In the genomic region with DNA sequence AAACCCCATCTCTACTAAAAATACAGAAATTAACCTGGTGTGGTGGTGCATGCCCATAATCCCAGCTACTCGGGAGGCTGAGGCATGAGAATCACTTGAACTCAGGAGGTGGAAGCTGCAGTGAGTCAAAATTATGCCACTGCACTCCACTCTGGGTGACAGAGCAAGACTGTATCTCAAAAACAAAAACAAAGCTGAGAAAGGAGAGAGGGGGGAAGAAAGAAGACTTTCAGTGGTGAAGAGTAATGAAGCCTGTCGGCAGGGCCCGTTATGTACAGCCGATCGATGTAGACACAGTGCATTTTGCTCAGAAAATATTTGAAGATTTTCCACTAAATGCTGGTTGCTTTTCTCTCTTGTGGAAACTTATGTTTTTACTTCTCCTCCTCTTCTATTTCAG, we compare ENCODE assay signal across 19 cellular contexts. TPM values are rescaled to one million over a fixed set of nuclear protein-coding genes. Genes with fewer than 3 reads are reported as not detected.
A peak's percentile ranks its signal among the peaks of the same experiment; 100 is the strongest.
DNase-seq lines count a peak whose midpoint lies in the region; ATAC-seq, FAIRE-seq and TF ChIP-seq lines count a peak whose summit lies in the region.
"Had no signal": no experiment of that assay in that cellular context is flagged by ENCODE, and none has a peak within 500 bp of the region (broad histone marks: within the 10 kb centered on the region; RNA-seq: fewer than 3 reads in every experiment).

No MANE protein-coding gene starts in this region.

- intact Hi-C loops in left cardiac atrium (cut with DNase I): no loop called here

- peak overlapping the region; percentile 52 for H3K4me2 ChIP-seq in OCI-LY3 (ENCODE audit: low read length)
- H3K4me2 ChIP-seq: hepatocyte had no signal

- peaks cover 34% of the 10 kb centered on the region for H3K4me1 ChIP-seq in OCI-LY3 (ENCODE audit: low read length)

- peak overlapping the region; percentile 14; the same call in 1 of the 2 replicates for H3K9ac ChIP-seq in OCI-LY3 (ENCODE audit: low read length)

- H3K36me3 ChIP-seq in OCI-LY3 (replicated peaks; ENCODE audit: low read depth, low read length): peaks cover 11% of the 10 kb centered on the region

- H3K27ac Mint-ChIP-seq in activated CD8-positive, alpha-beta T cell treated with anti-CD3 and anti-CD28 coated beads, Interleukin-2, amount 10 ng/mL, durations not matched to agents 7 days and 5 days: no peak overlapping the region
- H3K27ac Mint-ChIP-seq: nephron; T-helper 2 cell treated with Interferon-gamma antibody and Interleukin-4, amounts not matched to agents 5 μg/mL and 100 μg/mL, for 36 hours had no signal

- FAIRE-seq in GM18507 (lab: Jason Lieb, UNC): peak; percentile 39
- FAIRE-seq: colon had no signal

- CTCF ChIA-PET in activated CD8-positive, alpha-beta T cell treated with anti-CD3 and anti-CD28 coated beads, Interleukin-2, amount 10 ng/mL, durations not matched to agents 7 days and 5 days (lab: Charles Lee): no interaction called here

- no peak for DNase-seq in GM18507 (ENCODE audit: extremely low spot score, insufficient read length, low read depth)
- no peak for DNase-seq in epidermal melanocyte (ENCODE audit: insufficient read length, low spot score)
- no peak for DNase-seq in activated CD8-positive, alpha-beta T cell treated with anti-CD3 and anti-CD28 coated beads, Interleukin-2, amount 10 ng/mL, durations not matched to agents 7 days and 5 days
- DNase-seq in left cardiac atrium: no peak
- no peak for DNase-seq in stimulated activated CD8-positive, alpha-beta memory T cell treated with anti-CD3 and anti-CD28 coated beads, Interleukin-4, amount 100 ng/mL, for 48 hours
- DNase-seq: activated CD4-positive, alpha-beta T cell treated with anti-CD3 and anti-CD28 coated beads, Interleukin-2, amount 50 U/mL, for 1 hour; HCEC 1CT; Kasumi-1; left ventricle myocardium superior; NCI-H1930; stimulated activated CD4-positive, alpha-beta T cell treated with anti-CD3 and anti-CD28 coated beads, Interleukin-4, amount 100 ng/mL, for 1 hour; stimulated activated naive CD8-positive, alpha-beta T cell treated with anti-CD3 and anti-CD28 coated beads, Interleukin-15, Interleukin-2, amounts not matched to agents 100 U/mL and 50 U/mL, for 24 hours had no signal

- H3K36me3 Mint-ChIP-seq in activated CD8-positive, alpha-beta T cell treated with anti-CD3 and anti-CD28 coated beads, Interleukin-2, amount 10 ng/mL, durations not matched to agents 7 days and 5 days (ENCODE audit: low read depth): peaks cover 15% of the 10 kb centered on the region

- H3K27ac ChIP-seq in OCI-LY3 (ENCODE audit: low read length): peak overlapping the region; percentile 58
- H3K27ac ChIP-seq: hepatocyte had no signal

- H3K79me2 ChIP-seq in OCI-LY3 (ENCODE audit: low read length): peaks cover 100% of the 10 kb centered on the region

- H3K9me3 ChIP-seq in OCI-LY3 (ENCODE audit: insufficient read depth, low read length): no peaks in the 10 kb centered on the region

- POLR2A ChIA-PET in activated CD8-positive, alpha-beta T cell treated with anti-CD3 and anti-CD28 coated beads, Interleukin-2, amount 10 ng/mL, durations not matched to agents 7 days and 5 days (lab: Charles Lee): no interaction called here

- H3K4me3 ChIP-seq in OCI-LY3 (ENCODE audit: low read length): peak overlapping the region; percentile 54
- H3K4me3 ChIP-seq: hepatocyte had no signal

- no peaks in the 10 kb centered on the region for H3K9me3 Mint-ChIP-seq in activated CD8-positive, alpha-beta T cell treated with anti-CD3 and anti-CD28 coated beads, Interleukin-2, amount 10 ng/mL, durations not matched to agents 7 days and 5 days (ENCODE audit: insufficient read depth)
- H3K9me3 Mint-ChIP-seq: nephron; T-helper 2 cell treated with Interferon-gamma antibody and Interleukin-4, amounts not matched to agents 5 μg/mL and 100 μg/mL, for 36 hours had no signal

- peaks cover 27% of the 10 kb centered on the region for H3K4me1 Mint-ChIP-seq in activated CD8-positive, alpha-beta T cell treated with anti-CD3 and anti-CD28 coated beads, Interleukin-2, amount 10 ng/mL, durations not matched to agents 7 days and 5 days (ENCODE audit: low read depth)

- H4K20me1 ChIP-seq in OCI-LY3 (ENCODE audit: insufficient read depth, low read length): peaks cover 97% of the 10 kb centered on the region

- H3K4me3 Mint-ChIP-seq in activated CD8-positive, alpha-beta T cell treated with anti-CD3 and anti-CD28 coated beads, Interleukin-2, amount 10 ng/mL, durations not matched to agents 7 days and 5 days: no peak overlapping the region
- H3K4me3 Mint-ChIP-seq: nephron; T-helper 2 cell treated with Interferon-gamma antibody and Interleukin-4, amounts not matched to agents 5 μg/mL and 100 μg/mL, for 36 hours had no signal

- no peak for TF ChIP-seq CTCF in OCI-LY3 (IDR thresholded peaks at IDR 0.05; ENCODE audit: low read depth, low read length)

- ATAC-seq in GM21367 (IDR thresholded peaks at IDR 0.05; ENCODE audit: unreplicated experiment): peak; percentile 62
- ATAC-seq in HG02870 (IDR thresholded peaks at IDR 0.05; ENCODE audit: unreplicated experiment): peak; percentile 87
- no peak for ATAC-seq in activated CD8-positive, alpha-beta T cell treated with anti-CD3 and anti-CD28 coated beads, Interleukin-2, amount 10 ng/mL, durations not matched to agents 7 days and 5 days
- no peak for ATAC-seq in left cardiac atrium
- ATAC-seq: left ventricle myocardium superior; stimulated activated naive CD8-positive, alpha-beta T cell treated with anti-CD3 and anti-CD28 coated beads, Interleukin-15, Interleukin-2, amounts not matched to agents 100 U/mL and 50 U/mL, for 24 hours had no signal

- no peaks in the 10 kb centered on the region for H3K27me3 ChIP-seq in OCI-LY3 (ENCODE audit: low read depth, low read length)
- H3K27me3 ChIP-seq: hepatocyte had no signal

- H2AFZ ChIP-seq in OCI-LY3 (ENCODE audit: low read depth, low read length): no peak overlapping the region
- H2AFZ ChIP-seq: hepatocyte had no signal

- no peaks in the 10 kb centered on the region for H3K27me3 Mint-ChIP-seq in activated CD8-positive, alpha-beta T cell treated with anti-CD3 and anti-CD28 coated beads, Interleukin-2, amount 10 ng/mL, durations not matched to agents 7 days and 5 days (ENCODE audit: low read depth)

RNA-seq across cellular contexts. Expression of a gene that starts 13.8 kb away (rescaled TPM):
- total RNA-seq in activated CD8-positive, alpha-beta T cell treated with anti-CD3 and anti-CD28 coated beads, Interleukin-2, amount 10 ng/mL, durations not matched to agents 7 days and 5 days: 10 to 100 TPM; 34.5 to 36.8 TPM
- 10 to 100 TPM; 56.5 to 57.3 TPM for total RNA-seq in left cardiac atrium

Comparison
In these comparisons a context has a peak if more than half of its experiments do, and no peak if none do; other contexts are left out.
1. ATAC-seq: peak in GM21367 (single experiment) and HG02870 (single experiment); none in activated CD8-positive, alpha-beta T cell treated with anti-CD3 and anti-CD28 coated beads, Interleukin-2, amount 10 ng/mL, durations not matched to agents 7 days and 5 days (single experiment) and left cardiac atrium (0 of 2).